Comparison of ENCODE assay signal across 8 cellular contexts in the genomic region with DNA sequence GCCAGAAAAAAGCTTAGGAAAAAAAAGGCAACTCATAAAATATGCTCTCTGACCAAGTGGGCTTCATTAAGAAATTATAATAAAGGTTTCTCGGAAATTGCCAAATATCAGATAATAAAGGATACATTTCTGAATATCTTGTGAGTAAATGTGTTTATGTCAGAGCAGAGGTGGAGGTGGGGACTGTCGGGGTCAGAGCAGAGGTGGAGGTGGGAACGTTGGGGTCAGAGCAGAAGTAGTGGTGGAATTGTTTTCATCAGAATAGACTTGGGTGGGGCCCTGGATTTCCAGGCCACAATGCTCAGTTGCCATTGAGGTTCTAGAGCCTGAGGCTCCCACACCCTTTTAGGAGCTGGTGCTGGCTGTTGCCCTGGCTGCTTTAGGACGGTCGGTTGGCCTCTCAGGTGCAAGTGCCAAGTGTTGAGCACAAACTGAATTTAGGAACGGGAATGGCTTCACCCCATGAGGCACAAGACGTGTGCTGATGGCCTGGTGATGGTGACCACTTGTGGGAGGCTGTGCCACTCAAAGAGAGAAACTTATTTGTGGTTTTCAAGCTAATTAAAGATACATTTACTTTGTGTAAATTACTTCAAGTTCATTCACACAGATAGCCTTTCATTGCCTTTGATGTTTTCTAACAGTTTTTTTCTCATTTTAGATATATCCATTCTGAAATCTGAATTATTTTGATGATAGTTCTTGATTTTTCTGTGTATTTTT.
A peak's percentile ranks its signal among the peaks of the same experiment; 100 is the strongest.
DNase-seq lines count a peak whose midpoint lies in the region; ATAC-seq and TF ChIP-seq lines count a peak whose summit lies in the region.

No MANE protein-coding gene starts in this region.

- peak; percentile 62 for DNase-seq in DMS53 (lab: John Stamatoyannopoulos, UW)
- no peak for DNase-seq in DMS53 treated with DMSO at 0.1 percent for 48 hours (lab: John Stamatoyannopoulos, UW; ENCODE audit: unreplicated experiment)
- DNase-seq in T-helper 9 cell: peak; percentile 11
- peak; percentile 7 to 17 for DNase-seq in foreskin fibroblast
- peak; percentile 77 for DNase-seq in putamen (ENCODE audit: low spot score)
- no peak for DNase-seq in NCI-H2171 treated with DMSO at 0.1 percent for 48 hours (lab: John Stamatoyannopoulos, UW)
- DNase-seq in NCI-H774 (lab: John Stamatoyannopoulos, UW): no peak

- no peak for TF ChIP-seq CTCF in foreskin fibroblast (IDR thresholded peaks at IDR 0.05; ENCODE audit: low read depth, low read length)

- no peak overlapping the region for H3K4me3 ChIP-seq in foreskin fibroblast (ENCODE audit: low read depth in 1 of 2, low read length in 2 of 2)

- peak; percentile 76 for ATAC-seq in HG03045 (IDR thresholded peaks at IDR 0.05; ENCODE audit: unreplicated experiment)

Comparison
In these comparisons a context has a peak if more than half of its experiments do, and no peak if none do; other contexts are left out.
1. DNase-seq: peak in DMS53 (single experiment), T-helper 9 cell (single experiment), foreskin fibroblast (2 of 2) and putamen (single experiment); none in DMS53 treated with DMSO at 0.1 percent for 48 hours (single experiment), NCI-H2171 treated with DMSO at 0.1 percent for 48 hours (single experiment) and NCI-H774 (single experiment).